27 cellular contexts compared by ENCODE assay signal in genomic region chr18:36897253-36897652, GRCh38.
"Had no signal": no experiment of that assay in that cellular context is flagged by ENCODE, and none has a peak within 500 bp of the region (broad histone marks: within the 10 kb centered on the region; RNA-seq: fewer than 3 reads in every experiment).

No MANE protein-coding gene starts in this region.

- H3K27me3 ChIP-seq: stomach, suprapubic skin, testis, thyroid gland, tibial artery, tibial nerve, transverse colon, upper lobe of left lung, upper lobe of right lung, uterus, vagina had no signal

- ATAC-seq: stimulated activated effector memory CD8-positive, alpha-beta T cell treated with anti-CD3 and anti-CD28 coated beads, Interleukin-12 subunit alpha, Interleukin-12 subunit beta, amount 100 ng/mL, for 72 hours; stimulated activated memory B cell treated with anti-CD40 and anti-IgM and Interleukin-4, amounts not matched to agents 10 μg/mL and 1 μg/mL and 100 μg/mL, for 72 hours; stimulated activated naive B cell treated with anti-CD40 and anti-IgM and Interleukin-4, amounts not matched to agents 10 μg/mL and 1 μg/mL and 100 μg/mL, for 72 hours; stimulated activated naive CD8-positive, alpha-beta T cell treated with anti-CD3 and anti-CD28 coated beads, Interleukin-15, amount 100 ng/mL, for 72 hours; stimulated activated naive CD8-positive, alpha-beta T cell treated with anti-CD3 and anti-CD28 coated beads, Interleukin-15, Interleukin-2, amounts not matched to agents 100 U/mL and 50 U/mL, for 24 hours; upper lobe of right lung had no signal

- FAIRE-seq: urothelium cell line had no signal

- H3K4me1 ChIP-seq: suprapubic skin, testis, thyroid gland, transverse colon, upper lobe of left lung, upper lobe of right lung, uterus, vagina had no signal

- H3K9me3 ChIP-seq: suprapubic skin, testis, thyroid gland, tibial artery, upper lobe of right lung, vagina had no signal

- H3K4me3 ChIP-seq: stomach, suprapubic skin, testis, thoracic aorta, thyroid gland, tibial artery, tibial nerve, transverse colon, upper lobe of left lung, upper lobe of right lung, uterus, vagina had no signal

- H3K36me3 ChIP-seq: stomach, suprapubic skin, thoracic aorta, thyroid gland, transverse colon, upper lobe of left lung, upper lobe of right lung, uterus had no signal

- DNase-seq: stimulated activated CD4-positive, alpha-beta T cell treated with anti-CD3 and anti-CD28 coated beads, Interleukin-2, amount 100 ng/mL, for 48 hours; stimulated activated CD4-positive, alpha-beta T cell treated with anti-CD3 and anti-CD28 coated beads, Interleukin-4, amount 100 ng/mL, for 1 hour; stimulated activated CD4-positive, alpha-beta T cell treated with anti-CD3 and anti-CD28 coated beads, Interleukin-4, amount 100 ng/mL, for 24 hours; stimulated activated CD4-positive, alpha-beta T cell treated with anti-CD3 and anti-CD28 coated beads, Interleukin-4, amount 100 ng/mL, for 4 hours; stimulated activated CD8-positive, alpha-beta memory T cell treated with anti-CD3 and anti-CD28 coated beads, Interleukin-4, amount 100 ng/mL, for 48 hours; stimulated activated naive B cell treated with anti-CD40 and anti-IgM and Interleukin-4, amounts not matched to agents 10 μg/mL and 1 μg/mL and 100 μg/mL, for 72 hours; stimulated activated naive CD4-positive, alpha-beta T cell; stimulated activated naive CD4-positive, alpha-beta T cell treated with Interleukin-2 at 50 U/mL for 16 hours; stimulated activated naive CD8-positive, alpha-beta T cell treated with anti-CD3 and anti-CD28 coated beads, Interleukin-15, amount 100 ng/mL, for 72 hours; stimulated activated naive CD8-positive, alpha-beta T cell treated with anti-CD3 and anti-CD28 coated beads, Interleukin-15, Interleukin-2, amounts not matched to agents 100 U/mL and 50 U/mL, for 24 hours; stomach; substantia nigra; testis; thyroid gland; tibial artery; transverse colon; trophoblast cell; upper lobe of left lung; upper lobe of right lung; uterus had no signal

- H3K27ac ChIP-seq: stomach, suprapubic skin, testis, thoracic aorta, thyroid gland, tibial artery, tibial nerve, transverse colon, upper lobe of left lung, upper lobe of right lung, uterus, vagina had no signal
